8 cellular contexts compared by ENCODE assay signal in genomic region chr21:42258150-42258884, GRCh38. TPM values are rescaled to one million over a fixed set of nuclear protein-coding genes. Genes with fewer than 3 reads are reported as not detected.
DNase-seq lines count a peak whose midpoint lies in the region; ATAC-seq and TF ChIP-seq lines count a peak whose summit lies in the region.

No MANE protein-coding gene starts in this region.

- H2BK15ac ChIP-seq in H9 (ENCODE audit: low read depth, low read length), result no peak overlapping the region

- intact Hi-C loops in lower lobe of right lung (cut with DNase I), result no loop called here

- H2AK5ac ChIP-seq in H9 (ENCODE audit: insufficient read length, low read length), result no peak overlapping the region

- no peaks in the 10 kb centered on the region for H3K36me3 Mint-ChIP-seq in H9 (ENCODE audit: insufficient read depth in 1 of 3, low read depth in 3 of 3)

- no peaks in the 10 kb centered on the region for H3K9me3 ChIP-seq in H9 (ENCODE audit: control insufficient read depth, low read depth, low read length)
- H3K9me3 ChIP-seq in lower lobe of right lung, result no peaks in the 10 kb centered on the region

- H3K27me3 ChIP-seq in H9 (ENCODE audit: insufficient read depth, low read length) (no peaks in the 10 kb centered on the region), lower lobe of right lung (ENCODE audit: low read depth) (no peaks in the 10 kb centered on the region)

- no peaks in the 10 kb centered on the region for H3K9me3 Mint-ChIP-seq in H9

- no peak overlapping the region for H3K4ac ChIP-seq in H9 (ENCODE audit: low read depth, low read length)

- H3K4me3 ChIP-seq in coronary artery (no peak overlapping the region), lower lobe of right lung (no peak overlapping the region)

- H3K23me2 ChIP-seq in H9 (ENCODE audit: insufficient read length, low read depth, low read length, poor library complexity, severe bottlenecking), result no peaks in the 10 kb centered on the region

- no peak overlapping the region for H2BK120ac ChIP-seq in H9 (ENCODE audit: low read depth, low read length, poor library complexity, severe bottlenecking)

- H3K23ac ChIP-seq in H9 (ENCODE audit: insufficient read length, low read depth, low read length), result no peak overlapping the region

- no peaks in the 10 kb centered on the region for H3K79me2 ChIP-seq in H9 (ENCODE audit: insufficient read depth, low read length)

- H3T11ph ChIP-seq in H9 (ENCODE audit: low read length), result no peak overlapping the region

- H4K91ac ChIP-seq in H9 (ENCODE audit: insufficient read length, low read depth, low read length), result no peak overlapping the region

- no peak overlapping the region for H3K4me2 ChIP-seq in H9 (ENCODE audit: insufficient read depth, insufficient read length, low read length)

- peak; percentile 83 for TF ChIP-seq CTCF in C4-2B (conservative IDR thresholded peaks at IDR 0.05)
- TF ChIP-seq CTCF in H9 (conservative IDR thresholded peaks at IDR 0.05), result peak; percentile 95
- peak; percentile 60 for TF ChIP-seq CTCF in coronary artery (IDR thresholded peaks at IDR 0.05)
- peak; percentile 90 for TF ChIP-seq CTCF in lower lobe of right lung (IDR thresholded peaks at IDR 0.05)

- H3K14ac ChIP-seq in H9 (ENCODE audit: insufficient read depth, low read length), result no peak overlapping the region

- H4K20me1 ChIP-seq in H9 (ENCODE audit: control insufficient read depth, insufficient read depth, insufficient read length), result no peaks in the 10 kb centered on the region

- H3K36me3 ChIP-seq in lower lobe of right lung, result no peaks in the 10 kb centered on the region

- H3K27ac ChIP-seq in C4-2B (no peak overlapping the region), H9 (ENCODE audit: insufficient read length, low read depth, low read length) (no peak overlapping the region), coronary artery (no peak overlapping the region), lower lobe of right lung (no peak overlapping the region)

- H3K4me1 Mint-ChIP-seq in H9, result peaks cover 24 to 46% of the 10 kb centered on the region in 2 experiments

- H3K79me1 ChIP-seq in H9 (ENCODE audit: insufficient read depth, low read depth, low read length, poor library complexity, severe bottlenecking), result no peaks in the 10 kb centered on the region

- no peak overlapping the region for H2AFZ ChIP-seq in H9 (ENCODE audit: low read length)

- H4K8ac ChIP-seq in H9 (replicated peaks; ENCODE audit: insufficient read length, low read depth, low read length), result no peak overlapping the region

- ATAC-seq in lower lobe of right lung, result peak; percentile 75
- no peak for ATAC-seq in GM19328 (IDR thresholded peaks at IDR 0.05; ENCODE audit: unreplicated experiment)

- no peak overlapping the region for H3K4me3 Mint-ChIP-seq in H9

- H3K4me1 ChIP-seq in H9 (ENCODE audit: insufficient read depth, low read length), result no peaks in the 10 kb centered on the region; the same call in 1 of the 2 replicates
- H3K4me1 ChIP-seq in lower lobe of right lung, result peaks cover 45% of the 10 kb centered on the region

- DNase-seq in H9, result peak; percentile 80
- DNase-seq in NCI-H524 (lab: John Stamatoyannopoulos, UW), result peak; percentile 50 to 85
- peak; percentile 74 to 75 for DNase-seq in activated CD4-positive, alpha-beta T cell treated with anti-CD3 and anti-CD28 coated beads, Interleukin-2, amount 50 U/mL, for 24 hours (ENCODE audit: low read depth in 1 of 2, low spot score in 1 of 2)
- no peak for DNase-seq in coronary artery (ENCODE audit: low spot score)
- peak; percentile 84 for DNase-seq in lower lobe of right lung
- peak; percentile 77 for DNase-seq in stimulated activated CD8-positive, alpha-beta memory T cell treated with anti-CD3 and anti-CD28 coated beads, Interleukin-15, amount 100 ng/mL, for 1 hour (ENCODE audit: low read depth)

- H2BK5ac ChIP-seq in H9 (ENCODE audit: insufficient read length, low read length), result no peak overlapping the region

- no peak overlapping the region for H2BK20ac ChIP-seq in H9 (ENCODE audit: low read depth, low read length, poor library complexity, severe bottlenecking)

- H3K27me3 Mint-ChIP-seq in H9 (ENCODE audit: low read depth), result peaks cover 13% of the 10 kb centered on the region

- H3K56ac ChIP-seq in H9 (ENCODE audit: insufficient read length, low read depth, low read length), result no peak overlapping the region

- no CpG with 5 or more reads among the region's 4 CpGs for WGBS in H9 (ENCODE audit: extremely low coverage, insufficient read length, low lambda C conversion rate)

- no peak overlapping the region for H3K18ac ChIP-seq in H9 (ENCODE audit: insufficient read length, low read depth, low read length)

- H3K9ac ChIP-seq in H9 (ENCODE audit: extremely low read depth, insufficient read length, low read length), result no peak overlapping the region

- H4K5ac ChIP-seq in H9 (ENCODE audit: insufficient read length, low read depth, low read length), result no peak overlapping the region

- no peak overlapping the region for H3K27ac Mint-ChIP-seq in H9

- H2BK12ac ChIP-seq in H9 (ENCODE audit: insufficient read length, low read depth, low read length), result no peak overlapping the region

RNA-seq across cellular contexts. Expression of gene ABCG1, which starts 39.4 kb away (rescaled TPM):
- total RNA-seq in H9 (2021) (0.83 and 0.99 TPM in 2 replicates), lower lobe of right lung (74.9 TPM)

RNA-seq across cellular contexts. Expression of gene TFF3, which starts 56.9 kb away (rescaled TPM):
- 1.5 TPM in 2 replicates for total RNA-seq in H9 (2021)
- 19.0 TPM for total RNA-seq in lower lobe of right lung

Comparison
In these comparisons a context has a peak if more than half of its experiments do, and no peak if none do; other contexts are left out.
1. RNA of gene ABCG1, which starts 39.4 kb away (total RNA-seq): 74.9 TPM in lower lobe of right lung (single experiment); 0.83 to 0.99 TPM in H9; every median in the first group is over 10 times any median in the second.
2. Peak in every context shown above with its lines, with median percentiles within 50 percentile points of each other: CTCF ChIP-seq.